Comparison of ENCODE assay signal across 15 cellular contexts in the genomic region with DNA sequence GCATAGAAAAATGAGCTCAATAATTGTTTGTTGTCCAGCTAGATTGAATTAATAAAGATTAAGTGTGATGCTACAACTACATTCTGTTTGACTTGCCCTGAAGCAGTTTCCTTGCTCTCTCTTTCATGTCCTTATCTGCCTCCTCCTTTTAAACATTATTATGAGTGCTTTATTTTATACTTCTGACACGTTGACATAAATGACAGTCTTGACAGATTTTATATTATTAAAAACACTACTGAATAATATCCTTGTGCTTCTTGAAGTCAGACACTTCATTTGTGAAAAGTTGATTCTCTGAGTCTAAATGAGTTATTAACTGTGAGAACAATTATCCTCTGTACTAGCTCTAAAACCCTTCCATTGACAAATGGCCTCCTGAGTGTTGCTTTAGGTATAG.
"Had no signal": no experiment of that assay in that cellular context is flagged by ENCODE, and none has a peak within 500 bp of the region (broad histone marks: within the 10 kb centered on the region; RNA-seq: fewer than 3 reads in every experiment).

No MANE protein-coding gene starts in this region.

- H3K9me3 Mint-ChIP-seq: activated T-cell treated with anti-CD3 and anti-CD28 coated beads, Interleukin-2, amount 50 U/mL, for 24 hours; neural crest cell; T-helper 2 cell treated with Interferon-gamma antibody and Interleukin-4, amounts not matched to agents 5 μg/mL and 100 μg/mL, for 36 hours had no signal

- H3K4me1 ChIP-seq: pancreas had no signal

- DNase-seq: activated CD4-positive, alpha-beta T cell treated with anti-CD3 and anti-CD28 coated beads, Interleukin-2, amount 50 U/mL, for 48 hours; activated CD4-positive, CD25-positive, alpha-beta regulatory T cell treated with anti-CD3 and anti-CD28 coated beads, Interleukin-2, amount 50 U/mL, for 72 hours; activated CD8-positive, alpha-beta memory T cell treated with anti-CD3 and anti-CD28 coated beads, Interleukin-2, amount 10 ng/mL, durations not matched to agents 7 days and 5 days; activated T-cell treated with anti-CD3 and anti-CD28 coated beads, Interleukin-2, amount 50 U/mL, for 24 hours; erythroblast; left cardiac atrium; mucosa of descending colon; pancreas; SHP77 treated with DMSO at 0.1 percent for 48 hours; stimulated activated CD4-positive, alpha-beta T cell treated with anti-CD3 and anti-CD28 coated beads, Interleukin-15, amount 100 ng/mL, for 24 hours; stimulated activated CD4-positive, alpha-beta T cell treated with anti-CD3 and anti-CD28 coated beads, Interleukin-4, amount 100 ng/mL, for 4 hours had no signal

- H3K9me3 ChIP-seq: mucosa of descending colon, pancreas, tibial nerve had no signal

- H3K27ac ChIP-seq: pancreas, tibial nerve had no signal

- ATAC-seq: activated CD8-positive, alpha-beta memory T cell treated with anti-CD3 and anti-CD28 coated beads, Interleukin-2, amount 10 ng/mL, durations not matched to agents 7 days and 5 days; left cardiac atrium; mucosa of descending colon had no signal

- H3K36me3 ChIP-seq: pancreas, tibial nerve had no signal

- H3K27me3 Mint-ChIP-seq: activated CD8-positive, alpha-beta memory T cell treated with anti-CD3 and anti-CD28 coated beads, Interleukin-2, amount 10 ng/mL, durations not matched to agents 7 days and 5 days; activated T-cell treated with anti-CD3 and anti-CD28 coated beads, Interleukin-2, amount 50 U/mL, for 24 hours had no signal

- H3K4me3 Mint-ChIP-seq: activated CD8-positive, alpha-beta memory T cell treated with anti-CD3 and anti-CD28 coated beads, Interleukin-2, amount 10 ng/mL, durations not matched to agents 7 days and 5 days; activated T-cell treated with anti-CD3 and anti-CD28 coated beads, Interleukin-2, amount 50 U/mL, for 24 hours; neural crest cell; T-helper 2 cell treated with Interferon-gamma antibody and Interleukin-4, amounts not matched to agents 5 μg/mL and 100 μg/mL, for 36 hours had no signal

- H3K27ac Mint-ChIP-seq: activated CD8-positive, alpha-beta memory T cell treated with anti-CD3 and anti-CD28 coated beads, Interleukin-2, amount 10 ng/mL, durations not matched to agents 7 days and 5 days; activated T-cell treated with anti-CD3 and anti-CD28 coated beads, Interleukin-2, amount 50 U/mL, for 24 hours; T-helper 2 cell treated with Interferon-gamma antibody and Interleukin-4, amounts not matched to agents 5 μg/mL and 100 μg/mL, for 36 hours had no signal

- H3K4me3 ChIP-seq: lung, mucosa of descending colon, pancreas, tibial nerve had no signal

- H3K27me3 ChIP-seq: pancreas, tibial nerve had no signal
